Comparison of ENCODE assay signal across 1 cellular context in the genomic region with DNA sequence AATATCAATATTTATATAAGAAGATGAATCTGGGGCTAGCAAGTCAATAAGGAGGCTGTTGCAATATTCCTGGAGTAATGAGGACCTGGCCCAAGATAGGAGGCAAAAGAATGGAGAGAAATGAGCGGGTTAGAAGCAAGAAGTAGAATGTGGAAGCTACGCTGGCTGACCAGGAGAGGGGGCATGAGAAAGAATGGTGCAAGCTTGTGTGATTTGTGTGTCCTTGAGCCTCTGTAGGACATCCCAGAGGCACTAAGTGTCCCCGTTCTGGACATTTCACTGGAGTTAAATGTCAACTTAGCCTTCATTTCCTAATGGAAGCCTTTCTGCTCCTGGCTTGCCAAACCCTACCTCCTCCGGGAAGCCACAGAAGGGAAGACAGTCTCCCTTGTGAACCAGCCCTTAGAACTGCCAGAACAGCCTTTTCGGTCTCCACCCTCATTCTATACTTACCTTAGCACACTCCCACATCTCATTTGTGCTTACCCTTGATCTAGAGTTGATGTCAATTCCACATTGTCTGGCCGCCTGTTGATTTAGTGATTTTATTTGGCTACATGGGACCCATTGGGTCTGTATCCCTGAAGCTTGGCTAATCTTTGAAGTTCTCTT.
TF ChIP-seq lines count a peak whose summit lies in the region.

No MANE protein-coding gene starts in this region.

TF ChIP-seq in HepG2, 621 proteins besides CTCF, POLR2A, EP300 and RAD21 (continued from another document and continues in another):
- TF ChIP-seq, protein P1, sequence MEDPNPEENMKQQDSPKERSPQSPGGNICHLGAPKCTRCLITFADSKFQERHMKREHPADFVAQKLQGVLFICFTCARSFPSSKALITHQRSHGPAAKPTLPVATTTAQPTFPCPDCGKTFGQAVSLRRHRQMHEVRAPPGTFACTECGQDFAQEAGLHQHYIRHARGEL (CRISPR knock-in tag; IDR thresholded peaks at IDR 0.05), result no peak
- TF ChIP-seq NCOA2 (CRISPR knock-in tag; IDR thresholded peaks at IDR 0.05) (0 out of 2 replicates have a peak, but pooled peaks have one; percentile 23), IKZF1 (IDR thresholded peaks at IDR 0.05) (no peak), ZSCAN25 (CRISPR knock-in tag; IDR thresholded peaks at IDR 0.05) (no peak), U2AF2 (IDR thresholded peaks at IDR 0.05; ENCODE audit: low read depth, low read length) (no peak), ZNF724P (CRISPR knock-in tag; IDR thresholded peaks at IDR 0.05; ENCODE audit: borderline replicate concordance) (no peak), ZNF652 (CRISPR knock-in tag; IDR thresholded peaks at IDR 0.05; ENCODE audit: borderline replicate concordance, low read depth) (no peak), SIX1 (CRISPR knock-in tag; IDR thresholded peaks at IDR 0.05; ENCODE audit: borderline replicate concordance) (no peak), IKZF4 (CRISPR knock-in tag; IDR thresholded peaks at IDR 0.05; ENCODE audit: borderline replicate concordance, low read depth, not compliant biosample characterization) (no peak), ZNF761 (CRISPR knock-in tag; conservative IDR thresholded peaks at IDR 0.05) (no peak), ZNF414 (CRISPR knock-in tag; IDR thresholded peaks at IDR 0.05) (no peak), KLF11 (CRISPR knock-in tag; IDR thresholded peaks at IDR 0.05) (no peak), SAP130 (CRISPR knock-in tag; IDR thresholded peaks at IDR 0.05; ENCODE audit: low read depth) (no peak), KDM4B (CRISPR knock-in tag; IDR thresholded peaks at IDR 0.05) (no peak), FIP1L1 (IDR thresholded peaks at IDR 0.05; ENCODE audit: borderline replicate concordance, insufficient read depth, low read depth, low read length) (no peak), ZBTB38 (CRISPR knock-in tag; IDR thresholded peaks at IDR 0.05) (no peak), SOX6 (IDR thresholded peaks at IDR 0.05) (no peak), SOX6 (CRISPR knock-in tag; IDR thresholded peaks at IDR 0.05) (no peak), ZNF646 (CRISPR knock-in tag; IDR thresholded peaks at IDR 0.05) (peak; percentile 62; the same call in 1 of the 2 replicates), ZNF7 (CRISPR knock-in tag; IDR thresholded peaks at IDR 0.05) (no peak), PAX8 (CRISPR knock-in tag; IDR thresholded peaks at IDR 0.05; ENCODE audit: borderline replicate concordance) (no peak), TEAD3 (CRISPR knock-in tag; optimal IDR thresholded peaks at IDR 0.05; ENCODE audit: borderline replicate concordance) (peak; percentile 51), ZNF615 (CRISPR knock-in tag; IDR thresholded peaks at IDR 0.05; ENCODE audit: borderline replicate concordance) (no peak), PRPF4 (IDR thresholded peaks at IDR 0.05; ENCODE audit: low read depth, low read length, poor library complexity, severe bottlenecking) (no peak), ZNF816 (CRISPR knock-in tag; IDR thresholded peaks at IDR 0.05; ENCODE audit: borderline replicate concordance) (no peak), PITX1 (CRISPR knock-in tag; IDR thresholded peaks at IDR 0.05) (no peak), ZNF143 (CRISPR knock-in tag; IDR thresholded peaks at IDR 0.05) (no peak), ZNF660 (CRISPR knock-in tag; IDR thresholded peaks at IDR 0.05; ENCODE audit: borderline replicate concordance, low read depth) (no peak), SMARCE1 (IDR thresholded peaks at IDR 0.05; ENCODE audit: borderline replicate concordance) (no peak), CEBPG (CRISPR knock-in tag; IDR thresholded peaks at IDR 0.05) (peak; percentile 56; the same call in 1 of the 2 replicates), FOXO4 (CRISPR knock-in tag; conservative IDR thresholded peaks at IDR 0.05) (no peak), AHR (CRISPR knock-in tag; IDR thresholded peaks at IDR 0.05) (no peak), CREM (IDR thresholded peaks at IDR 0.05) (no peak), CREM (CRISPR knock-in tag; IDR thresholded peaks at IDR 0.05) (no peak), ZNF20 (CRISPR knock-in tag; IDR thresholded peaks at IDR 0.05) (no peak), ZNF878 (CRISPR knock-in tag; IDR thresholded peaks at IDR 0.05) (no peak), ZNF598 (CRISPR knock-in tag; IDR thresholded peaks at IDR 0.05; ENCODE audit: borderline replicate concordance) (no peak)
- TF ChIP-seq, protein P2, sequence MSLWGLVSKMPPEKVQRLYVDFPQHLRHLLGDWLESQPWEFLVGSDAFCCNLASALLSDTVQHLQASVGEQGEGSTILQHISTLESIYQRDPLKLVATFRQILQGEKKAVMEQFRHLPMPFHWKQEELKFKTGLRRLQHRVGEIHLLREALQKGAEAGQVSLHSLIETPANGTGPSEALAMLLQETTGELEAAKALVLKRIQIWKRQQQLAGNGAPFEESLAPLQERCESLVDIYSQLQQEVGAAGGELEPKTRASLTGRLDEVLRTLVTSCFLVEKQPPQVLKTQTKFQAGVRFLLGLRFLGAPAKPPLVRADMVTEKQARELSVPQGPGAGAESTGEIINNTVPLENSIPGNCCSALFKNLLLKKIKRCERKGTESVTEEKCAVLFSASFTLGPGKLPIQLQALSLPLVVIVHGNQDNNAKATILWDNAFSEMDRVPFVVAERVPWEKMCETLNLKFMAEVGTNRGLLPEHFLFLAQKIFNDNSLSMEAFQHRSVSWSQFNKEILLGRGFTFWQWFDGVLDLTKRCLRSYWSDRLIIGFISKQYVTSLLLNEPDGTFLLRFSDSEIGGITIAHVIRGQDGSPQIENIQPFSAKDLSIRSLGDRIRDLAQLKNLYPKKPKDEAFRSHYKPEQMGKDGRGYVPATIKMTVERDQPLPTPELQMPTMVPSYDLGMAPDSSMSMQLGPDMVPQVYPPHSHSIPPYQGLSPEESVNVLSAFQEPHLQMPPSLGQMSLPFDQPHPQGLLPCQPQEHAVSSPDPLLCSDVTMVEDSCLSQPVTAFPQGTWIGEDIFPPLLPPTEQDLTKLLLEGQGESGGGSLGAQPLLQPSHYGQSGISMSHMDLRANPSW (CRISPR knock-in tag; IDR thresholded peaks at IDR 0.05; ENCODE audit: borderline replicate concordance), result no peak
- TF ChIP-seq, protein P3, sequence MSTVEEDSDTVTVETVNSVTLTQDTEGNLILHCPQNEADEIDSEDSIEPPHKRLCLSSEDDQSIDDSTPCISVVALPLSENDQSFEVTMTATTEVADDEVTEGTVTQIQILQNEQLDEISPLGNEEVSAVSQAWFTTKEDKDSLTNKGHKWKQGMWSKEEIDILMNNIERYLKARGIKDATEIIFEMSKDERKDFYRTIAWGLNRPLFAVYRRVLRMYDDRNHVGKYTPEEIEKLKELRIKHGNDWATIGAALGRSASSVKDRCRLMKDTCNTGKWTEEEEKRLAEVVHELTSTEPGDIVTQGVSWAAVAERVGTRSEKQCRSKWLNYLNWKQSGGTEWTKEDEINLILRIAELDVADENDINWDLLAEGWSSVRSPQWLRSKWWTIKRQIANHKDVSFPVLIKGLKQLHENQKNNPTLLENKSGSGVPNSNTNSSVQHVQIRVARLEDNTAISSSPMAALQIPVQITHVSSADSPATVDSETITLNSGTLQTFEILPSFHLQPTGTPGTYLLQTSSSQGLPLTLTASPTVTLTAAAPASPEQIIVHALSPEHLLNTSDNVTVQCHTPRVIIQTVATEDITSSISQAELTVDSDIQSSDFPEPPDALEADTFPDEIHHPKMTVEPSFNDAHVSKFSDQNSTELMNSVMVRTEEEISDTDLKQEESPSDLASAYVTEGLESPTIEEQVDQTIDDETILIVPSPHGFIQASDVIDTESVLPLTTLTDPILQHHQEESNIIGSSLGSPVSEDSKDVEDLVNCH (CRISPR knock-in tag; IDR thresholded peaks at IDR 0.05), result no peak
- TF ChIP-seq, protein P4, sequence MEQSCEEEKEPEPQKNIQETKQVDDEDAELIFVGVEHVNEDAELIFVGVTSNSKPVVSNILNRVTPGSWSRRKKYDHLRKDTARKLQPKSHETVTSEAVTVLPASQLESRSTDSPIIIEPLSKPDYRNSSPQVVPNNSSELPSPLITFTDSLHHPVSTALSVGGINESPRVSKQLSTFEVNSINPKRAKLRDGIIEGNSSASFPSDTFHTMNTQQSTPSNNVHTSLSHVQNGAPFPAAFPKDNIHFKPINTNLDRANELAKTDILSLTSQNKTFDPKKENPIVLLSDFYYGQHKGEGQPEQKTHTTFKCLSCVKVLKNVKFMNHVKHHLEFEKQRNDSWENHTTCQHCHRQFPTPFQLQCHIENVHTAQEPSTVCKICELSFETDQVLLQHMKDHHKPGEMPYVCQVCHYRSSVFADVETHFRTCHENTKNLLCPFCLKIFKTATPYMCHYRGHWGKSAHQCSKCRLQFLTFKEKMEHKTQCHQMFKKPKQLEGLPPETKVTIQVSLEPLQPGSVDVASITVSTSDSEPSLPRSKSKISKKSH (CRISPR knock-in tag; IDR thresholded peaks at IDR 0.05; ENCODE audit: borderline replicate concordance), result no peak
- TF ChIP-seq, protein P5, sequence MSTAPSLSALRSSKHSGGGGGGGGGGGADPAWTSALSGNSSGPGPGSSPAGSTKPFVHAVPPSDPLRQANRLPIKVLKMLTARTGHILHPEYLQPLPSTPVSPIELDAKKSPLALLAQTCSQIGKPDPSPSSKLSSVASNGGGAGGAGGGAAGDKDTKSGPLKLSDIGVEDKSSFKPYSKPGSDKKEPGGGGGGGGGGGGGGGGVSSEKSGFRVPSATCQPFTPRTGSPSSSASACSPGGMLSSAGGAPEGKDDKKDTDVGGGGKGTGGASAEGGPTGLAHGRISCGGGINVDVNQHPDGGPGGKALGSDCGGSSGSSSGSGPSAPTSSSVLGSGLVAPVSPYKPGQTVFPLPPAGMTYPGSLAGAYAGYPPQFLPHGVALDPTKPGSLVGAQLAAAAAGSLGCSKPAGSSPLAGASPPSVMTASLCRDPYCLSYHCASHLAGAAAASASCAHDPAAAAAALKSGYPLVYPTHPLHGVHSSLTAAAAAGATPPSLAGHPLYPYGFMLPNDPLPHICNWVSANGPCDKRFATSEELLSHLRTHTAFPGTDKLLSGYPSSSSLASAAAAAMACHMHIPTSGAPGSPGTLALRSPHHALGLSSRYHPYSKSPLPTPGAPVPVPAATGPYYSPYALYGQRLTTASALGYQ (CRISPR knock-in tag; IDR thresholded peaks at IDR 0.05), result no peak
